In the genomic region with DNA sequence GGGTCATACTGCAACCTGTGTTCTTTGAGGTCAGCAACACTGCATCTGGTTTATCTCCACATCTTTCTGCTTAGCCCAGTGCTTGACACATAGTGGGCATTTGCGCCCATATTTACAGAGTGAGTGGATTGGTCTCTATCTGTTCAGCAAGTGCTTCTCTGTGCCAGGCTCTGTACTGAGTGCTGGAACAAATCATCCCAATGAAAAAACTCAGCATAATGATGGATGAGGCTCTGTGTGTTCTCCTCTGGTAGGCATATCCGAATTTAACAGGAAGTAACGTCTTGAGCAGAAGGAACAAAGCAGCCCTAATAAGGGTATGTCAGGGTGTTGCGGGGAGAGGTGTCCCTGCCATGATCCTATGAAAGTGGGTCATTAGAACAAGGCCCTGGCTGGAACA, we compare ENCODE assay signal across 19 cellular contexts. TPM values are rescaled to one million over a fixed set of nuclear protein-coding genes. Genes with fewer than 3 reads are reported as not detected.
DNase-seq lines count a peak whose midpoint lies in the region; ATAC-seq and TF ChIP-seq lines count a peak whose summit lies in the region.
"Had no signal": no experiment of that assay in that cellular context is flagged by ENCODE, and none has a peak within 500 bp of the region (broad histone marks: within the 10 kb centered on the region; RNA-seq: fewer than 3 reads in every experiment).

No MANE protein-coding gene starts in this region.

- H3K27me3 Mint-ChIP-seq in glutamatergic neuron (ENCODE audit: unreplicated experiment) = no peaks in the 10 kb centered on the region
- H3K27me3 Mint-ChIP-seq: B cell had no signal

- H3K9me2 ChIP-seq in PC-3 (replicated peaks; ENCODE audit: low read length) = no peaks in the 10 kb centered on the region

- TF ChIP-seq POLR2A in breast epithelium (IDR thresholded peaks at IDR 0.05) = no peak
- no peak for TF ChIP-seq POLR2A in GM18505 (IDR thresholded peaks at IDR 0.05; ENCODE audit: borderline replicate concordance, extremely low read depth, insufficient read depth, insufficient read length)

- H2BK5ac ChIP-seq in mesenchymal stem cell (ENCODE audit: low read depth, low read length, poor library complexity, severe bottlenecking) = no peak overlapping the region

- H4K20me1 ChIP-seq in PC-3 (ENCODE audit: low read length) (no peaks in the 10 kb centered on the region), smooth muscle cell (ENCODE audit: low read depth) (no peaks in the 10 kb centered on the region)

- H3F3A ChIP-seq in PC-3 (ENCODE audit: low read length, unreplicated experiment) (no peaks in the 10 kb centered on the region), smooth muscle cell (ENCODE audit: low read depth) (no peaks in the 10 kb centered on the region)

- H3K14ac ChIP-seq in mesenchymal stem cell (ENCODE audit: low read length in 2 of 2) = no peak overlapping the region

- H3K9ac ChIP-seq in PC-3 (ENCODE audit: low read length) (no peak overlapping the region), mesenchymal stem cell (ENCODE audit: low read length) (peak overlapping the region; percentile 42), smooth muscle cell (ENCODE audit: low read depth) (peak overlapping the region; percentile 28)

- H3K79me2 ChIP-seq in PC-3 (ENCODE audit: low read length) (no peaks in the 10 kb centered on the region), smooth muscle cell (ENCODE audit: low read depth) (no peaks in the 10 kb centered on the region)

- no peak overlapping the region for H3K4me3 Mint-ChIP-seq in glutamatergic neuron (ENCODE audit: unreplicated experiment)
- H3K4me3 Mint-ChIP-seq: activated T-helper 1 cell treated with anti-CD3 and anti-CD28 coated beads, Interleukin-12 subunit alpha, Interleukin-12 subunit beta, Interleukin-2, Interleukin-4 antibody, amounts not matched to agents 30 ng/mL and 10 ng/mL and 1 ng/mL, durations not matched to agents 14 hours and 24 hours and 36 hours; B cell; T-helper 2 cell treated with Interferon-gamma antibody and Interleukin-4, amounts not matched to agents 5 μg/mL and 100 μg/mL, for 36 hours had no signal

- no peak overlapping the region for H3K27ac Mint-ChIP-seq in glutamatergic neuron (ENCODE audit: unreplicated experiment)
- H3K27ac Mint-ChIP-seq: activated T-helper 1 cell treated with anti-CD3 and anti-CD28 coated beads, Interleukin-12 subunit alpha, Interleukin-12 subunit beta, Interleukin-2, Interleukin-4 antibody, amounts not matched to agents 30 ng/mL and 10 ng/mL and 1 ng/mL, durations not matched to agents 14 hours and 24 hours and 36 hours; B cell; T-helper 2 cell treated with Interferon-gamma antibody and Interleukin-4, amounts not matched to agents 5 μg/mL and 100 μg/mL, for 36 hours had no signal

- WGBS in mesenchymal stem cell = 43% methylated on average over 4 of the region's 4 CpGs
- WGBS in smooth muscle cell (ENCODE audit: low lambda C conversion rate) = 79% methylated on average over 4 of the region's 4 CpGs

- H2AK5ac ChIP-seq in mesenchymal stem cell (ENCODE audit: low read length, severe bottlenecking) = no peak overlapping the region

- H2BK15ac ChIP-seq in mesenchymal stem cell (ENCODE audit: low read depth, poor library complexity, severe bottlenecking) = no peak overlapping the region

- ATAC-seq in PC-3 = no peak; the same call in 1 of the 2 replicates
- ATAC-seq in HG02798 (IDR thresholded peaks at IDR 0.05; ENCODE audit: poor library complexity, unreplicated experiment) = no peak
- no peak for ATAC-seq in GM18505 (IDR thresholded peaks at IDR 0.05; ENCODE audit: unreplicated experiment)
- ATAC-seq: activated CD4-positive, CD25-positive, alpha-beta regulatory T cell treated with anti-CD3 and anti-CD28 coated beads, Interleukin-2, amount 50 U/mL, for 24 hours; left lobe of liver had no signal

- no peaks in the 10 kb centered on the region for H3K36me3 Mint-ChIP-seq in glutamatergic neuron (ENCODE audit: unreplicated experiment)

- H3K4me1 ChIP-seq in PC-3 (ENCODE audit: insufficient read depth, low read length) (peaks cover 13% of the 10 kb centered on the region), breast epithelium (no peaks in the 10 kb centered on the region), mesenchymal stem cell (ENCODE audit: control insufficient read depth, insufficient read depth, low read depth, low read length) (peaks cover 29% of the 10 kb centered on the region), smooth muscle cell (ENCODE audit: low read depth) (no peaks in the 10 kb centered on the region)
- H3K4me1 ChIP-seq: adrenal gland, HAP-1 had no signal

- H3K4ac ChIP-seq in mesenchymal stem cell (ENCODE audit: low read depth in 1 of 2, low read length in 2 of 2) = peak overlapping the region; percentile 51 to 52

- H3K9me3 Mint-ChIP-seq in glutamatergic neuron (ENCODE audit: unreplicated experiment) = peaks cover 3% of the 10 kb centered on the region
- H3K9me3 Mint-ChIP-seq: activated T-helper 1 cell treated with anti-CD3 and anti-CD28 coated beads, Interleukin-12 subunit alpha, Interleukin-12 subunit beta, Interleukin-2, Interleukin-4 antibody, amounts not matched to agents 30 ng/mL and 10 ng/mL and 1 ng/mL, durations not matched to agents 14 hours and 24 hours and 36 hours; T-helper 2 cell treated with Interferon-gamma antibody and Interleukin-4, amounts not matched to agents 5 μg/mL and 100 μg/mL, for 36 hours had no signal

- peak overlapping the region; percentile 37 for H2BK120ac ChIP-seq in mesenchymal stem cell (ENCODE audit: low read depth, low read length)

- peak overlapping the region; percentile 38 to 94 for H2BK12ac ChIP-seq in mesenchymal stem cell (ENCODE audit: low read length in 2 of 2)

- H3K36me3 ChIP-seq in PC-3 (ENCODE audit: low read depth, low read length) (no peaks in the 10 kb centered on the region), breast epithelium (no peaks in the 10 kb centered on the region), mesenchymal stem cell (ENCODE audit: control insufficient read depth in 1 of 2, insufficient read depth in 2 of 2, low read depth in 1 of 2, low read length in 2 of 2) (peaks cover 0 to 2% of the 10 kb centered on the region in 2 experiments), smooth muscle cell (ENCODE audit: low read depth) (no peaks in the 10 kb centered on the region)
- H3K36me3 ChIP-seq: adrenal gland had no signal

- CTCF ChIA-PET in PC-3 (lab: Charles Lee) = interaction anchor here (0.6 kb wide), 1 partner anchor 88 kb away, joined by 3 read pairs; no protein-coding TSS in a partner anchor

- peak overlapping the region; percentile 78 for H4K8ac ChIP-seq in mesenchymal stem cell (ENCODE audit: low read length)

- H3K9me3 ChIP-seq in PC-3 (ENCODE audit: low read length) (no peaks in the 10 kb centered on the region), breast epithelium (no peaks in the 10 kb centered on the region), mesenchymal stem cell (ENCODE audit: control insufficient read depth, low read length) (no peaks in the 10 kb centered on the region), smooth muscle cell (replicated peaks; ENCODE audit: low read depth) (no peaks in the 10 kb centered on the region)
- H3K9me3 ChIP-seq: adrenal gland, HAP-1 had no signal

- intact Hi-C loops in PC-3 (cut with micrococcal nuclease) (no loop called here), breast epithelium (cut with DNase I; ENCODE audit: low total_unique reads) (no loop called here)

- TF ChIP-seq CTCF in PC-3 (conservative IDR thresholded peaks at IDR 0.05; ENCODE audit: low read depth, low read length) = no peak
- no peak for TF ChIP-seq CTCF in breast epithelium (IDR thresholded peaks at IDR 0.05)
- TF ChIP-seq CTCF in smooth muscle cell (IDR thresholded peaks at IDR 0.05; ENCODE audit: borderline replicate concordance, insufficient read depth, poor library complexity, severe bottlenecking) = no peak
- no peak for TF ChIP-seq CTCF in glutamatergic neuron (IDR thresholded peaks at IDR 0.05; ENCODE audit: partially characterized antibody, unreplicated experiment)

- H3K27ac ChIP-seq in PC-3 (ENCODE audit: low read length) (peak overlapping the region; percentile 22; the same call in 1 of the 2 replicates), breast epithelium (peak overlapping the region; percentile 60 to 68), mesenchymal stem cell (ENCODE audit: low read length, poor library complexity, severe bottlenecking) (peak overlapping the region; percentile 21), smooth muscle cell (ENCODE audit: low read depth) (peak overlapping the region; percentile 62)
- H3K27ac ChIP-seq: adrenal gland had no signal

- H3K4me1 Mint-ChIP-seq in glutamatergic neuron (ENCODE audit: low read depth, unreplicated experiment) = peaks cover 8% of the 10 kb centered on the region

- POLR2A ChIA-PET in PC-3 (lab: Charles Lee; ENCODE audit: unreplicated experiment) = no interaction called here

- H3K18ac ChIP-seq in mesenchymal stem cell (ENCODE audit: low read depth in 1 of 2, low read length in 2 of 2) = peak overlapping the region; percentile 61 to 87

- H3K27me3 ChIP-seq in PC-3 (ENCODE audit: low read length) (no peaks in the 10 kb centered on the region), breast epithelium (no peaks in the 10 kb centered on the region), mesenchymal stem cell (ENCODE audit: control insufficient read depth in 1 of 2, insufficient read depth in 1 of 2, low read length in 2 of 2) (no peaks in the 10 kb centered on the region), smooth muscle cell (ENCODE audit: low read depth) (no peaks in the 10 kb centered on the region)
- H3K27me3 ChIP-seq: adrenal gland had no signal

- H3K4me2 ChIP-seq in PC-3 (ENCODE audit: low read length) = peak overlapping the region; percentile 28; the same call in 1 of the 2 replicates
- no peak overlapping the region for H3K4me2 ChIP-seq in mesenchymal stem cell (ENCODE audit: low read length, poor library complexity, severe bottlenecking)
- H3K4me2 ChIP-seq in smooth muscle cell = peak overlapping the region; percentile 5

- no TSS peak for BruUV-seq in PC-3 (replicated peaks; lab: Mats Ljungman, UMichigan)

- no peak overlapping the region for H3K23ac ChIP-seq in mesenchymal stem cell (ENCODE audit: low read length in 2 of 2)

- peak overlapping the region; percentile 79 for H4K91ac ChIP-seq in mesenchymal stem cell (ENCODE audit: low read length)

- no peak for DNase-seq in PC-3
- no peak for DNase-seq in breast epithelium (ENCODE audit: low spot score in 2 of 2)
- DNase-seq in mesenchymal stem cell = peak; percentile 53
- no peak for DNase-seq in smooth muscle cell (lab: John Stamatoyannopoulos, UW; ENCODE audit: unreplicated experiment)
- no peak for DNase-seq in NCI-H187 (lab: John Stamatoyannopoulos, UW)
- DNase-seq in glutamatergic neuron = no peak
- DNase-seq: KG1; NCI-H2029 treated with DMSO at 0.1 percent for 48 hours; NCI-H524; stimulated activated CD8-positive, alpha-beta memory T cell treated with anti-CD3 and anti-CD28 coated beads, Interleukin-4, amount 100 ng/mL, for 48 hours had no signal

- H3K4me3 ChIP-seq in PC-3 (ENCODE audit: low read length) (no peak overlapping the region), breast epithelium (no peak overlapping the region), mesenchymal stem cell (ENCODE audit: insufficient read depth in 1 of 2, low read depth in 1 of 2, low read length in 2 of 2) (no peak overlapping the region), smooth muscle cell (no peak overlapping the region)
- H3K4me3 ChIP-seq: adrenal gland, HAP-1 had no signal

- no peaks in the 10 kb centered on the region for H3K79me1 ChIP-seq in mesenchymal stem cell (replicated peaks; ENCODE audit: low read length, poor library complexity, severe bottlenecking)

- H2AFZ ChIP-seq in PC-3 (ENCODE audit: low read length) (peak overlapping the region; percentile 23; the same call in 1 of the 2 replicates), mesenchymal stem cell (ENCODE audit: low read depth, low read length) (peak overlapping the region; percentile 21), smooth muscle cell (ENCODE audit: low read depth) (no peak overlapping the region)

RNA-seq across cellular contexts. Expression of a gene that starts 46.0 kb away (rescaled TPM):
- total RNA-seq in PC-3 (2014; rRNA removed) (112 and 131 TPM in 2 replicates), breast epithelium (10 to 100 TPM; 16.4 to 23.3 (median 16.8) TPM), smooth muscle cell (7.4 and 28.7 TPM in 2 replicates), glutamatergic neuron (ENCODE audit: unreplicated experiment) (28.3 TPM)
- polyA plus RNA-seq in mesenchymal stem cell (2013, experiment 1 of 2) = 6.9 TPM
- 7.5 TPM for polyA plus RNA-seq in mesenchymal stem cell (2013, experiment 2 of 2)
- 23.1 and 31.9 TPM in 2 replicates for polyA plus RNA-seq in smooth muscle cell
